18 cellular contexts compared by ENCODE assay signal in genomic region chrX:3191186-3191585, GRCh38.
"Had no signal": no experiment of that assay in that cellular context is flagged by ENCODE, and none has a peak within 500 bp of the region (broad histone marks: within the 10 kb centered on the region; RNA-seq: fewer than 3 reads in every experiment).

No MANE protein-coding gene starts in this region.

- H3K27me3 Mint-ChIP-seq: activated CD4-positive, alpha-beta T cell treated with anti-CD3 and anti-CD28 coated beads for 36 hours; activated naive CD8-positive, alpha-beta T cell treated with anti-CD3 and anti-CD28 coated beads for 36 hours had no signal

- H3K27ac Mint-ChIP-seq: activated CD4-positive, alpha-beta memory T cell treated with anti-CD3 and anti-CD28 coated beads for 36 hours; activated CD4-positive, alpha-beta T cell treated with anti-CD3 and anti-CD28 coated beads for 36 hours; activated naive CD8-positive, alpha-beta T cell treated with anti-CD3 and anti-CD28 coated beads for 36 hours; activated T-helper 17 cell treated with anti-CD3 and anti-CD28 coated beads, Interleukin-2, amount 50 U/mL, for 72 hours; WTC11 had no signal

- H3K4me1 Mint-ChIP-seq: activated CD4-positive, alpha-beta T cell treated with anti-CD3 and anti-CD28 coated beads for 36 hours; activated naive CD8-positive, alpha-beta T cell treated with anti-CD3 and anti-CD28 coated beads for 36 hours; activated T-helper 17 cell treated with anti-CD3 and anti-CD28 coated beads, Interleukin-2, amount 50 U/mL, for 72 hours had no signal

- ATAC-seq: activated CD4-positive, alpha-beta T cell treated with anti-CD3 and anti-CD28 coated beads for 36 hours; activated T-helper 17 cell treated with anti-CD3 and anti-CD28 coated beads, Interleukin-2, amount 50 U/mL, for 72 hours; heart right ventricle; WTC11 had no signal

- FAIRE-seq: endometrium had no signal

- H3K4me3 Mint-ChIP-seq: activated CD4-positive, alpha-beta memory T cell treated with anti-CD3 and anti-CD28 coated beads for 36 hours; activated CD4-positive, alpha-beta T cell treated with anti-CD3 and anti-CD28 coated beads for 36 hours; activated naive CD8-positive, alpha-beta T cell treated with anti-CD3 and anti-CD28 coated beads for 36 hours; activated T-helper 17 cell treated with anti-CD3 and anti-CD28 coated beads, Interleukin-2, amount 50 U/mL, for 72 hours; WTC11 had no signal

- H3K9me3 Mint-ChIP-seq: activated CD4-positive, alpha-beta memory T cell treated with anti-CD3 and anti-CD28 coated beads for 36 hours; activated naive CD8-positive, alpha-beta T cell treated with anti-CD3 and anti-CD28 coated beads for 36 hours; activated T-helper 17 cell treated with anti-CD3 and anti-CD28 coated beads, Interleukin-2, amount 50 U/mL, for 72 hours; WTC11 had no signal

- H3K4me3 ChIP-seq: cardiac muscle cell, dorsolateral prefrontal cortex, heart right ventricle, left ventricle myocardium inferior, tibial artery had no signal

- DNase-seq: activated CD4-positive, alpha-beta memory T cell treated with anti-CD3 and anti-CD28 coated beads for 36 hours; activated CD4-positive, alpha-beta T cell treated with anti-CD3 and anti-CD28 coated beads for 36 hours; activated naive CD4-positive, alpha-beta T cell; activated naive CD8-positive, alpha-beta T cell treated with anti-CD3 and anti-CD28 coated beads for 36 hours; amniotic stem cell; dorsolateral prefrontal cortex; erythroblast; heart right ventricle; kidney glomerular epithelial cell; left ventricle myocardium inferior; occipital lobe; stimulated activated CD4-positive, alpha-beta T cell treated with anti-CD3 and anti-CD28 coated beads, Interleukin-2, amount 100 ng/mL, for 24 hours; stimulated activated naive CD4-positive, alpha-beta T cell treated with Interleukin-2 at 50 U/mL for 16 hours; tibial artery had no signal

- H3K36me3 Mint-ChIP-seq: activated CD4-positive, alpha-beta memory T cell treated with anti-CD3 and anti-CD28 coated beads for 36 hours; activated naive CD8-positive, alpha-beta T cell treated with anti-CD3 and anti-CD28 coated beads for 36 hours had no signal
